ENCODE assay signal across 17 cellular contexts in the genomic region with DNA sequence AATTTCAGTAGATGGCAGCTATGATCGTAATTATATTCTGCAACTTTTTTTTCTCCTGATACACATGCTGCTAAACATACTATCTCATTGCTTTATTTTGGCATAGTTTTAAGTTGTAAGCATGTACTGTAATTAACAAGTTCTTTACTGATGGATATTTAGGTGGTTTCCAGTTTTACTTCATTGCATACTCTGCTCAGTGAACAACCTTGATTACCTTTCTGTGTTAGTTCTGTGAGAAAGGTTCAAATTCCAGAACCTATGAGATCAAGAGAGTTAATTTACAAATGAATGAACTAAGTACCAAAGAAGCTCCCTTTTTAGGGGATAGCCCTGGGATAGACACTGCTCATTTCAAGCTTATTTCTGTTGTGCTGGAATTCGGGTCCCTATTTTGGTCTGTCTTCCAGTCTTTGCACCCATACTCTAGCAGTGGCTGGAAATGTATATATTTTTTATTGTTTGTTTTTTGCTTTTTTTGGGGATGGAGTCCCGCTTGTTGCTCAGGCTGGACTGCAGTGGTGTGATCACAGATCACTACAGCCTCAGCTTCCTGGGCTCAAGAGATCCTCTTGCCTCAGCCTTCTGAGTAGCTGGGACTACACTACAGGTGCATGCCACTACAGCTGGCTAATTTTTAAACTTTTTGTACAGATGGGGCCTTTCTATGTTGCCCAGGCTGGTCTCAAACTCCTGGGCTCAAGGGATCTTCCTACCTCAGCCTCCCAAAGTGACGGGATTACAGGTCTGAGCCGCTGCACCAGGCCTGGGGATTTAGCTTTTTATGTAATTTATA. TPM values are rescaled to one million over a fixed set of nuclear protein-coding genes. Genes with fewer than 3 reads are reported as not detected.
A peak's percentile ranks its signal among the peaks of the same experiment; 100 is the strongest.
DNase-seq lines count a peak whose midpoint lies in the region; ATAC-seq and TF ChIP-seq lines count a peak whose summit lies in the region.
"Had no signal": no experiment of that assay in that cellular context is flagged by ENCODE, and none has a peak within 500 bp of the region (broad histone marks: within the 10 kb centered on the region; RNA-seq: fewer than 3 reads in every experiment).

No MANE protein-coding gene starts in this region.

- no peaks in the 10 kb centered on the region for H3K36me3 ChIP-seq in neural progenitor cell
- H3K36me3 ChIP-seq: esophagus muscularis mucosa had no signal

- peaks cover 100% of the 10 kb centered on the region for H3K79me2 ChIP-seq in neural progenitor cell (ENCODE audit: low read depth)

- no peaks in the 10 kb centered on the region for H3K27me3 Mint-ChIP-seq in central memory CD8-positive, alpha-beta T cell
- H3K27me3 Mint-ChIP-seq in neural progenitor cell (ENCODE audit: insufficient read depth, low read depth) = peaks cover 2% of the 10 kb centered on the region
- H3K27me3 Mint-ChIP-seq: activated CD4-positive, alpha-beta T cell treated with anti-CD3 and anti-CD28 coated beads, Interleukin-2, amount 10 ng/mL, durations not matched to agents 7 days and 5 days; dendritic cell treated with granulocyte-macrophage colony-stimulating factor and Interleukin-4, amounts not matched to agents 40 ng/mL and 50 ng/mL, for 4 days; type B pancreatic cell had no signal

- peaks cover 7% of the 10 kb centered on the region for H3F3A ChIP-seq in neural progenitor cell (ENCODE audit: low read depth)

- peak; percentile 28 for ATAC-seq in HG02678 (IDR thresholded peaks at IDR 0.05; ENCODE audit: unreplicated experiment)
- ATAC-seq in central memory CD8-positive, alpha-beta T cell (replicated peaks; ENCODE audit: extremely low read depth, poor library complexity, severe bottlenecking) = no peak

- H2AFZ ChIP-seq in neural progenitor cell (replicated peaks) = no peak overlapping the region

- TF ChIP-seq CTCF in neural progenitor cell (IDR thresholded peaks at IDR 0.05) (no peak), coronary artery (IDR thresholded peaks at IDR 0.05) (no peak)

- peaks cover 4% of the 10 kb centered on the region for H3K36me3 Mint-ChIP-seq in central memory CD8-positive, alpha-beta T cell (ENCODE audit: insufficient read depth)
- peaks cover 15% of the 10 kb centered on the region for H3K36me3 Mint-ChIP-seq in neural progenitor cell
- H3K36me3 Mint-ChIP-seq: type B pancreatic cell had no signal

- H3K4me3 ChIP-seq in neural progenitor cell (peak overlapping the region; percentile 7), coronary artery (no peak overlapping the region)
- H3K4me3 ChIP-seq: esophagus muscularis mucosa had no signal

- peak; percentile 41 for DNase-seq in ELF-1 (ENCODE audit: low read depth, low spot score)
- no peak for DNase-seq in central memory CD8-positive, alpha-beta T cell (ENCODE audit: low spot score in 2 of 2)
- DNase-seq in neural progenitor cell (ENCODE audit: low spot score) = no peak
- no peak for DNase-seq in coronary artery (ENCODE audit: low spot score)
- DNase-seq in SKM-1 (lab: John Stamatoyannopoulos, UW; ENCODE audit: unreplicated experiment) = no peak
- no peak for DNase-seq in activated CD8-positive, alpha-beta memory T cell treated with anti-CD3 and anti-CD28 coated beads for 24 hours
- DNase-seq: activated CD4-positive, alpha-beta T cell treated with anti-CD3 and anti-CD28 coated beads, Interleukin-2, amount 10 ng/mL, durations not matched to agents 7 days and 5 days; GF-D8; GOT3; NCI-H2029; NCI-H69; RPMI8226; stimulated activated CD4-positive, alpha-beta T cell treated with anti-CD3 and anti-CD28 coated beads, Interleukin-2, amount 100 ng/mL, for 24 hours had no signal

- peak overlapping the region; percentile 64 for H3K4me2 ChIP-seq in neural progenitor cell

- H3K27me3 ChIP-seq in neural progenitor cell = no peaks in the 10 kb centered on the region
- H3K27me3 ChIP-seq: esophagus muscularis mucosa had no signal

- H3K9me3 ChIP-seq in neural progenitor cell (ENCODE audit: low read depth) = no peaks in the 10 kb centered on the region
- H3K9me3 ChIP-seq: esophagus muscularis mucosa had no signal

- H3K4me1 ChIP-seq in neural progenitor cell = peaks cover 22% of the 10 kb centered on the region

- peak overlapping the region; percentile 6 for H3K27ac Mint-ChIP-seq in central memory CD8-positive, alpha-beta T cell (ENCODE audit: low read depth)
- no peak overlapping the region for H3K27ac Mint-ChIP-seq in neural progenitor cell
- H3K27ac Mint-ChIP-seq: activated CD4-positive, alpha-beta T cell treated with anti-CD3 and anti-CD28 coated beads, Interleukin-2, amount 10 ng/mL, durations not matched to agents 7 days and 5 days; dendritic cell treated with granulocyte-macrophage colony-stimulating factor and Interleukin-4, amounts not matched to agents 40 ng/mL and 50 ng/mL, for 4 days; type B pancreatic cell had no signal

- H3K4me1 Mint-ChIP-seq in central memory CD8-positive, alpha-beta T cell = peaks cover 90% of the 10 kb centered on the region
- peaks cover 12% of the 10 kb centered on the region for H3K4me1 Mint-ChIP-seq in neural progenitor cell

- no peak overlapping the region for H3K9ac ChIP-seq in neural progenitor cell

- H4K20me1 ChIP-seq in neural progenitor cell (ENCODE audit: low read depth) = peaks cover 100% of the 10 kb centered on the region

- H3K27ac ChIP-seq in neural progenitor cell (no peak overlapping the region), coronary artery (no peak overlapping the region)
- H3K27ac ChIP-seq: esophagus muscularis mucosa had no signal

- H3K9me3 Mint-ChIP-seq in central memory CD8-positive, alpha-beta T cell = no peaks in the 10 kb centered on the region
- H3K9me3 Mint-ChIP-seq in neural progenitor cell = peaks cover 8% of the 10 kb centered on the region
- H3K9me3 Mint-ChIP-seq: activated CD4-positive, alpha-beta T cell treated with anti-CD3 and anti-CD28 coated beads, Interleukin-2, amount 10 ng/mL, durations not matched to agents 7 days and 5 days; dendritic cell treated with granulocyte-macrophage colony-stimulating factor and Interleukin-4, amounts not matched to agents 40 ng/mL and 50 ng/mL, for 4 days; type B pancreatic cell had no signal

- no peak overlapping the region for H3K4me3 Mint-ChIP-seq in central memory CD8-positive, alpha-beta T cell
- no peak overlapping the region for H3K4me3 Mint-ChIP-seq in neural progenitor cell
- H3K4me3 Mint-ChIP-seq: activated CD4-positive, alpha-beta T cell treated with anti-CD3 and anti-CD28 coated beads, Interleukin-2, amount 10 ng/mL, durations not matched to agents 7 days and 5 days; dendritic cell treated with granulocyte-macrophage colony-stimulating factor and Interleukin-4, amounts not matched to agents 40 ng/mL and 50 ng/mL, for 4 days; type B pancreatic cell had no signal

RNA-seq across cellular contexts. Expression of a gene that starts 10.6 kb away (rescaled TPM):
- 169 and 235 TPM in 2 replicates for total RNA-seq in neural progenitor cell (ENCODE audit: low replicate concordance)
